ENCODE assay signal across 1 cellular context in genomic region chr2:174786066-174786725, GRCh38.
TF ChIP-seq lines count a peak whose summit lies in the region.

No MANE protein-coding gene starts in this region.

TF ChIP-seq in endothelial cell of umbilical vein, 7 proteins besides CTCF, POLR2A, EP300 and RAD21:
- TF ChIP-seq POLR2AphosphoS5 (IDR thresholded peaks at IDR 0.05; ENCODE audit: insufficient read depth, low read depth, low read length) = no peak
- peak; percentile 42 for TF ChIP-seq JUN (IDR thresholded peaks at IDR 0.05; ENCODE audit: borderline replicate concordance, insufficient read depth, insufficient read length, low read depth)
- TF ChIP-seq FOS (IDR thresholded peaks at IDR 0.05; ENCODE audit: borderline replicate concordance, insufficient read depth, low read length) = peak; percentile 15
TF ChIP-seq in endothelial cell of umbilical vein: peak in this region for 2.
